In the genomic region with DNA sequence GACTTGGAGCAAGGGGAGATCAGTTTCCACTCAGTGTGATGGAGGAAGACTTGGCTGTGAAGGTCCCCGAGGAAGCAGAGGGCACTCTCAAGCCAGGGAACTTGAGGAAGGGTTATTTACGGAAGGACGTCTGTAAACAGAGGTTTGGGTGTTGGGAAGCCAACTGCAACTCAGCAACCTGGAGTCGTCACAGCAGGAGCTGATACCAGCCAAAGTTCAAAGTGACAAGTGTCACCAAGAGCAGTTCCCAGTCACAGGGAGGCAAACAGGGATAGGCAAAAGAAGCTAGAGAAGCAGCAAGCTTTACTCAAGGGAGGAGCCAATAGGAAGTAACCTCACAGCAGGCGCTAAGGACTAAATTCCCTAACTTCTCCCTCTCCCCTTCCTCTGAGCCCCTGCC, we compare ENCODE assay signal across 1 cellular context.
TF ChIP-seq lines count a peak whose summit lies in the region.

No MANE protein-coding gene starts in this region.

TF ChIP-seq in WTC11, 78 proteins besides CTCF, POLR2A, EP300 and RAD21 (continued from another document):
- TF ChIP-seq AFF4 (CRISPR knock-in tag; IDR thresholded peaks at IDR 0.05; ENCODE audit: borderline replicate concordance) = no peak
- TF ChIP-seq ZBTB21 (CRISPR knock-in tag; IDR thresholded peaks at IDR 0.05; ENCODE audit: borderline replicate concordance) = no peak
- no peak for TF ChIP-seq ZSCAN18 (CRISPR knock-in tag; IDR thresholded peaks at IDR 0.05)
- no peak for TF ChIP-seq RELA (CRISPR knock-in tag; IDR thresholded peaks at IDR 0.05; ENCODE audit: borderline replicate concordance)
- TF ChIP-seq ELF4 (CRISPR knock-in tag; IDR thresholded peaks at IDR 0.05; ENCODE audit: low read depth) = no peak
- no peak for TF ChIP-seq MXD4 (CRISPR knock-in tag; IDR thresholded peaks at IDR 0.05; ENCODE audit: borderline replicate concordance)
- TF ChIP-seq NR2C2 (CRISPR knock-in tag; IDR thresholded peaks at IDR 0.05) = no peak
- TF ChIP-seq KAT7 (CRISPR knock-in tag; IDR thresholded peaks at IDR 0.05; ENCODE audit: borderline replicate concordance) = no peak
- no peak for TF ChIP-seq GTF2I (CRISPR knock-in tag; conservative IDR thresholded peaks at IDR 0.05)
- TF ChIP-seq ZMAT4 (CRISPR knock-in tag; IDR thresholded peaks at IDR 0.05) = no peak
- no peak for TF ChIP-seq TCF7 (CRISPR knock-in tag; IDR thresholded peaks at IDR 0.05; ENCODE audit: low read depth)
- no peak for TF ChIP-seq CBFB (CRISPR knock-in tag; IDR thresholded peaks at IDR 0.05; ENCODE audit: low read depth)
- TF ChIP-seq MYBL2 (CRISPR knock-in tag; IDR thresholded peaks at IDR 0.05) = no peak
